17 cellular contexts compared by ENCODE assay signal in genomic region chr17:77526728-77527355, GRCh38.
DNase-seq lines count a peak whose midpoint lies in the region; ATAC-seq and TF ChIP-seq lines count a peak whose summit lies in the region.
"Had no signal": no experiment of that assay in that cellular context is flagged by ENCODE, and none has a peak within 500 bp of the region (broad histone marks: within the 10 kb centered on the region; RNA-seq: fewer than 3 reads in every experiment).

No MANE protein-coding gene starts in this region.

- no peak overlapping the region for H3K27ac ChIP-seq in esophagus squamous epithelium
- H3K27ac ChIP-seq in suprapubic skin, result peak overlapping the region; percentile 47
- H3K27ac ChIP-seq: hepatocyte, right atrium auricular region, tibial artery had no signal

- no peak overlapping the region for H3K4me3 Mint-ChIP-seq in activated naive CD4-positive, alpha-beta T cell treated with anti-CD3 and anti-CD28 coated beads, Interleukin-2, amount 10 ng/mL, durations not matched to agents 7 days and 5 days
- no peak overlapping the region for H3K4me3 Mint-ChIP-seq in activated CD4-positive, alpha-beta T cell treated with anti-CD3 and anti-CD28 coated beads, Interleukin-2, amount 10 ng/mL, durations not matched to agents 24 days and 14 days
- H3K4me3 Mint-ChIP-seq: activated CD4-positive, alpha-beta T cell treated with anti-CD3 and anti-CD28 coated beads, Interleukin-2, amount 10 ng/mL, durations not matched to agents 7 days and 5 days had no signal

- no peak for TF ChIP-seq POLR2A in esophagus squamous epithelium (IDR thresholded peaks at IDR 0.05)
- no peak for TF ChIP-seq POLR2A in suprapubic skin (IDR thresholded peaks at IDR 0.05)

- peaks cover 0 to 50% (median 0%) of the 10 kb centered on the region in 4 donors for H3K27me3 ChIP-seq in esophagus squamous epithelium
- peaks cover 29% of the 10 kb centered on the region for H3K27me3 ChIP-seq in suprapubic skin
- H3K27me3 ChIP-seq in MG63, result peaks cover 2% of the 10 kb centered on the region; the same call in 1 of the 2 replicates
- H3K27me3 ChIP-seq: right atrium auricular region had no signal

- peaks cover 66% of the 10 kb centered on the region for H3K27me3 Mint-ChIP-seq in activated naive CD4-positive, alpha-beta T cell treated with anti-CD3 and anti-CD28 coated beads, Interleukin-2, amount 10 ng/mL, durations not matched to agents 7 days and 5 days
- H3K27me3 Mint-ChIP-seq in activated CD4-positive, alpha-beta T cell treated with anti-CD3 and anti-CD28 coated beads, Interleukin-2, amount 10 ng/mL, durations not matched to agents 24 days and 14 days, result peaks cover 29% of the 10 kb centered on the region

- H3K27ac Mint-ChIP-seq in activated naive CD4-positive, alpha-beta T cell treated with anti-CD3 and anti-CD28 coated beads, Interleukin-2, amount 10 ng/mL, durations not matched to agents 7 days and 5 days, result no peak overlapping the region
- no peak overlapping the region for H3K27ac Mint-ChIP-seq in activated CD4-positive, alpha-beta T cell treated with anti-CD3 and anti-CD28 coated beads, Interleukin-2, amount 10 ng/mL, durations not matched to agents 24 days and 14 days
- H3K27ac Mint-ChIP-seq: activated CD4-positive, alpha-beta T cell treated with anti-CD3 and anti-CD28 coated beads, Interleukin-2, amount 10 ng/mL, durations not matched to agents 7 days and 5 days had no signal

- H3K9me3 Mint-ChIP-seq in activated naive CD4-positive, alpha-beta T cell treated with anti-CD3 and anti-CD28 coated beads, Interleukin-2, amount 10 ng/mL, durations not matched to agents 7 days and 5 days, result no peaks in the 10 kb centered on the region
- no peaks in the 10 kb centered on the region for H3K9me3 Mint-ChIP-seq in activated CD4-positive, alpha-beta T cell treated with anti-CD3 and anti-CD28 coated beads, Interleukin-2, amount 10 ng/mL, durations not matched to agents 24 days and 14 days
- H3K9me3 Mint-ChIP-seq: activated CD4-positive, alpha-beta T cell treated with anti-CD3 and anti-CD28 coated beads, Interleukin-2, amount 10 ng/mL, durations not matched to agents 7 days and 5 days; naive thymus-derived CD8-positive, alpha-beta T cell had no signal

- ATAC-seq in HG03045 (IDR thresholded peaks at IDR 0.05; ENCODE audit: unreplicated experiment), result no peak
- ATAC-seq: naive thymus-derived CD8-positive, alpha-beta T cell had no signal

- WGBS in esophagus squamous epithelium, 2 donors, result 44 to 69% methylated on average over 13 to 17 of the region's 17 CpGs
- 64% methylated on average over 17 of the region's 17 CpGs for WGBS in suprapubic skin

- no peaks in the 10 kb centered on the region for H3K9me3 ChIP-seq in esophagus squamous epithelium
- no peaks in the 10 kb centered on the region for H3K9me3 ChIP-seq in suprapubic skin
- H3K9me3 ChIP-seq in MG63, result no peaks in the 10 kb centered on the region
- H3K9me3 ChIP-seq: right atrium auricular region, tibial artery had no signal

- H3K36me3 ChIP-seq in esophagus squamous epithelium, result no peaks in the 10 kb centered on the region
- H3K36me3 ChIP-seq in suprapubic skin, result no peaks in the 10 kb centered on the region
- no peaks in the 10 kb centered on the region for H3K36me3 ChIP-seq in MG63
- H3K36me3 ChIP-seq: right atrium auricular region, tibial artery had no signal

- peaks cover 9% of the 10 kb centered on the region for H3K4me1 Mint-ChIP-seq in activated naive CD4-positive, alpha-beta T cell treated with anti-CD3 and anti-CD28 coated beads, Interleukin-2, amount 10 ng/mL, durations not matched to agents 7 days and 5 days
- no peaks in the 10 kb centered on the region for H3K4me1 Mint-ChIP-seq in activated CD4-positive, alpha-beta T cell treated with anti-CD3 and anti-CD28 coated beads, Interleukin-2, amount 10 ng/mL, durations not matched to agents 24 days and 14 days

- peak overlapping the region in 3 of 4 donors; percentile 7 to 34 (median 30) for H3K4me3 ChIP-seq in esophagus squamous epithelium
- peak overlapping the region; percentile 34 for H3K4me3 ChIP-seq in suprapubic skin
- no peak overlapping the region for H3K4me3 ChIP-seq in MG63
- H3K4me3 ChIP-seq: hepatocyte, right atrium auricular region, tibial artery had no signal

- DNase-seq in activated naive CD4-positive, alpha-beta T cell treated with anti-CD3 and anti-CD28 coated beads, Interleukin-2, amount 10 ng/mL, durations not matched to agents 7 days and 5 days, result peak; percentile 1
- no peak for DNase-seq in activated naive CD4-positive, alpha-beta T cell treated with Interleukin-2 at 50 U/mL for 16 hours
- peak; percentile 78 for DNase-seq in NCI-H526 treated with DMSO at 0.1 percent for 48 hours (lab: John Stamatoyannopoulos, UW)
- DNase-seq in esophagus squamous epithelium (lab: John Stamatoyannopoulos, UW), result no peak
- DNase-seq in suprapubic skin (ENCODE audit: low spot score in 2 of 2), result peak; percentile 33 to 59
- no peak for DNase-seq in MG63
- DNase-seq in activated CD4-positive, alpha-beta T cell treated with anti-CD3 and anti-CD28 coated beads, Interleukin-2, amount 10 ng/mL, durations not matched to agents 24 days and 14 days, result no peak
- DNase-seq: activated CD4-positive, alpha-beta T cell treated with anti-CD3 and anti-CD28 coated beads, Interleukin-2, amount 10 ng/mL, durations not matched to agents 7 days and 5 days; dermis blood vessel endothelial cell; GDM1; naive thymus-derived CD8-positive, alpha-beta T cell; NCI-H226; stimulated activated CD4-positive, alpha-beta T cell treated with anti-CD3 and anti-CD28 coated beads, Interleukin-1b, Interleukin-23, amount 100 ng/mL, for 48 hours had no signal

- CTCF ChIA-PET in activated naive CD4-positive, alpha-beta T cell treated with anti-CD3 and anti-CD28 coated beads, Interleukin-2, amount 10 ng/mL, durations not matched to agents 7 days and 5 days (lab: Charles Lee), result no interaction called here

- intact Hi-C loops in esophagus squamous epithelium (cut with DNase I), result no loop called here
- intact Hi-C loops in activated CD4-positive, alpha-beta T cell treated with anti-CD3 and anti-CD28 coated beads, Interleukin-2, amount 10 ng/mL, durations not matched to agents 24 days and 14 days (cut with micrococcal nuclease), result no loop called here

- H3K4me1 ChIP-seq in esophagus squamous epithelium, result peaks cover 8 to 30% (median 10%) of the 10 kb centered on the region in 3 donors
- peaks cover 21% of the 10 kb centered on the region for H3K4me1 ChIP-seq in suprapubic skin

- TF ChIP-seq EP300 in suprapubic skin (IDR thresholded peaks at IDR 0.05), result no peak

- H3K36me3 Mint-ChIP-seq in activated naive CD4-positive, alpha-beta T cell treated with anti-CD3 and anti-CD28 coated beads, Interleukin-2, amount 10 ng/mL, durations not matched to agents 7 days and 5 days, result no peaks in the 10 kb centered on the region
- no peaks in the 10 kb centered on the region for H3K36me3 Mint-ChIP-seq in activated CD4-positive, alpha-beta T cell treated with anti-CD3 and anti-CD28 coated beads, Interleukin-2, amount 10 ng/mL, durations not matched to agents 24 days and 14 days (ENCODE audit: low read depth)

- TF ChIP-seq CTCF in esophagus squamous epithelium (IDR thresholded peaks at IDR 0.05), result no peak
- TF ChIP-seq CTCF in suprapubic skin (IDR thresholded peaks at IDR 0.05), result no peak

Comparison
In these comparisons a context has a peak if more than half of its experiments do, and no peak if none do; other contexts are left out.
1. DNase-seq: peak in activated naive CD4-positive, alpha-beta T cell treated with anti-CD3 and anti-CD28 coated beads, Interleukin-2, amount 10 ng/mL, durations not matched to agents 7 days and 5 days (single experiment), NCI-H526 treated with DMSO at 0.1 percent for 48 hours (single experiment) and suprapubic skin (2 of 2); none in activated naive CD4-positive, alpha-beta T cell treated with Interleukin-2 at 50 U/mL for 16 hours (single experiment), esophagus squamous epithelium (single experiment), MG63 (single experiment) and activated CD4-positive, alpha-beta T cell treated with anti-CD3 and anti-CD28 coated beads, Interleukin-2, amount 10 ng/mL, durations not matched to agents 24 days and 14 days (single experiment).